20 cellular contexts compared by ENCODE assay signal in the genomic region with DNA sequence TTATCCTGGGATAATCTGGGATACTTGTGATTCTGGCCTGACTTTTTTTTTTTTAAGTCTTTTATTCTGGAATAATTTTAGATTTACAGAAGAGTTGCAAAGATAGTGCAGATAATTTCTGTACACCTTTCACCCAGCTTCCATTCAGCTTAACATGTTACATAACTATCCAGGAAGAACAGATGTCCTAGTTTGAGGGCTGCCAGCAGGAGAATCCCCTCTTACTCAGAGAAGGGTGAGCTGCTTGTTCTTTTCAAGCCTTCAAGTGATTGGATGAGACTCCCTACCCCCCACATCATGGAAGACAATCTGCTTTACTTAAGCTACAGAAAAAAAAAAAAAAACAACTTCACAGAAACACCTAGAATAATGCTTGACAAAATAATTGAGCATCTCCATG.
"Had no signal": no experiment of that assay in that cellular context is flagged by ENCODE, and none has a peak within 500 bp of the region (broad histone marks: within the 10 kb centered on the region; RNA-seq: fewer than 3 reads in every experiment).

No MANE protein-coding gene starts in this region.

- FAIRE-seq: endothelial cell of umbilical vein, small intestine had no signal

- H3K27me3 ChIP-seq: neutrophil, stomach, transverse colon had no signal

- H3K9me3 ChIP-seq: heart left ventricle, neutrophil, stomach, thoracic aorta, transverse colon had no signal

- H3K27ac Mint-ChIP-seq: endodermal cell; naive thymus-derived CD4-positive, alpha-beta T cell; nephron progenitor cell had no signal

- H3K27ac ChIP-seq: coronary artery, heart left ventricle, neutrophil, stomach, thoracic aorta, transverse colon had no signal

- ATAC-seq: heart left ventricle; naive thymus-derived CD4-positive, alpha-beta T cell; right cardiac atrium had no signal

- H3K4me3 ChIP-seq: coronary artery, heart left ventricle, stomach, thoracic aorta, transverse colon had no signal

- H3K36me3 ChIP-seq: heart left ventricle, neutrophil, stomach, thoracic aorta, transverse colon had no signal

- H3K4me1 Mint-ChIP-seq: naive thymus-derived CD4-positive, alpha-beta T cell; nephron progenitor cell had no signal

- H3K4me1 ChIP-seq: heart left ventricle, stomach, transverse colon had no signal

- H3K9me3 Mint-ChIP-seq: endodermal cell, nephron progenitor cell had no signal

- H3K36me3 Mint-ChIP-seq: naive thymus-derived CD4-positive, alpha-beta T cell had no signal

- DNase-seq: effector CD4-positive, alpha-beta T cell; endodermal cell; foreskin melanocyte; heart left ventricle; hippocampal formation; kidney glomerular epithelial cell; mesendoderm; naive thymus-derived CD4-positive, alpha-beta T cell; nephron progenitor cell; posterior cingulate gyrus; right cardiac atrium; small intestine; stimulated activated CD4-positive, alpha-beta T cell treated with anti-CD3 and anti-CD28 coated beads, Interleukin-12 subunit alpha, Interleukin-12 subunit beta, amount 100 ng/mL, for 4 hours; stimulated activated naive CD4-positive, alpha-beta T cell; stomach; transverse colon had no signal

- H3K4me3 Mint-ChIP-seq: endodermal cell; naive thymus-derived CD4-positive, alpha-beta T cell; nephron progenitor cell had no signal
